ENCODE assay signal across 18 cellular contexts in genomic region chr12:110921262-110921661, GRCh38. TPM values are rescaled to one million over a fixed set of nuclear protein-coding genes. Genes with fewer than 3 reads are reported as not detected.
DNase-seq lines count a peak whose midpoint lies in the region; ATAC-seq, FAIRE-seq and TF ChIP-seq lines count a peak whose summit lies in the region.
"Had no signal": no experiment of that assay in that cellular context is flagged by ENCODE, and none has a peak within 500 bp of the region (broad histone marks: within the 10 kb centered on the region; RNA-seq: fewer than 3 reads in every experiment).

No MANE protein-coding gene starts in this region.

- no peak overlapping the region for H3K14ac ChIP-seq in IMR-90 (replicated peaks; ENCODE audit: low read depth, low read length)

- peak; percentile 3 for DNase-seq in EH (ENCODE audit: low read depth)
- DNase-seq in IMR-90 = peak; percentile 19
- peak; percentile 91 for DNase-seq in brain microvascular endothelial cell
- peak; percentile 2 for DNase-seq in kidney tubule cell (ENCODE audit: low spot score)
- DNase-seq in GM12891 (ENCODE audit: insufficient read length, low spot score) = no peak
- no peak for DNase-seq in lower lobe of right lung
- DNase-seq in left colon = no peak
- DNase-seq: DMS79; effector CD4-positive, alpha-beta T cell; GOT3; NCI-H1417 treated with DMSO at 0.1 percent for 48 hours; NCI-H2227 treated with DMSO at 0.1 percent for 48 hours; pancreas had no signal

- no peak overlapping the region for H3K56ac ChIP-seq in IMR-90 (ENCODE audit: extremely low read depth, insufficient read depth, low read length)

- dilution Hi-C loops in IMR-90 (cut with HindIII; ENCODE audit: low sequenced_read_pairs, unreplicated experiment) = no loop called here

- FAIRE-seq in GM12891 (lab: Jason Lieb, UNC) = no peak
- FAIRE-seq: pancreas had no signal

- H3K27ac ChIP-seq in IMR-90 (ENCODE audit: insufficient read depth, low read length) (no peak overlapping the region), brain microvascular endothelial cell (peak overlapping the region; percentile 28), lower lobe of right lung (no peak overlapping the region)
- H3K27ac ChIP-seq: ascending aorta, C4-2B, pancreas had no signal

- POLR2A ChIA-PET in IMR-90 (lab: Charles Lee; ENCODE audit: unreplicated experiment) = no interaction called here

- no peak for TF ChIP-seq POLR2A in IMR-90 (IDR thresholded peaks at IDR 0.05; ENCODE audit: low read depth, low read length)
- no peak for TF ChIP-seq POLR2A in GM12891 (IDR thresholded peaks at IDR 0.05; ENCODE audit: low read depth, low read length)

- no peak overlapping the region for H2AFZ ChIP-seq in IMR-90 (replicated peaks; ENCODE audit: low read length, poor library complexity)

- H3K4me3 ChIP-seq in IMR-90 (ENCODE audit: insufficient read depth, low read depth, low read length) (no peak overlapping the region), brain microvascular endothelial cell (ENCODE audit: low read depth, low read length) (no peak overlapping the region), lower lobe of right lung (no peak overlapping the region)
- H3K4me3 ChIP-seq: ascending aorta, pancreas had no signal

- H3K79me1 ChIP-seq in IMR-90 (ENCODE audit: low read depth in 1 of 2, low read length in 2 of 2) = no peaks in the 10 kb centered on the region

- no peaks in the 10 kb centered on the region for H3K36me3 ChIP-seq in IMR-90 (ENCODE audit: control insufficient read depth, insufficient read depth, low read length)
- no peaks in the 10 kb centered on the region for H3K36me3 ChIP-seq in brain microvascular endothelial cell (replicated peaks)
- no peaks in the 10 kb centered on the region for H3K36me3 ChIP-seq in lower lobe of right lung
- H3K36me3 ChIP-seq: ascending aorta, pancreas had no signal

- peaks cover 1% of the 10 kb centered on the region for H3K27me3 ChIP-seq in IMR-90 (ENCODE audit: control insufficient read depth, insufficient read depth, low read length)
- H3K27me3 ChIP-seq in brain microvascular endothelial cell (replicated peaks) = peaks cover 2% of the 10 kb centered on the region
- H3K27me3 ChIP-seq in lower lobe of right lung (ENCODE audit: low read depth) = peaks cover 19% of the 10 kb centered on the region
- H3K27me3 ChIP-seq: ascending aorta, pancreas had no signal

- no peak overlapping the region for H2BK20ac ChIP-seq in IMR-90 (ENCODE audit: low read depth, low read length)

- H4K91ac ChIP-seq in IMR-90 (ENCODE audit: insufficient read depth, low read depth, low read length) = no peak overlapping the region

- in situ Hi-C loops in IMR-90 (cut with MboI; ENCODE audit: low sequenced_read_pairs) = no loop called here
- in situ Hi-C loops in brain microvascular endothelial cell (cut with HindIII; ENCODE audit: low pct_ligation_motif_present, low sequenced_read_pairs) = no loop called here

- H2BK120ac ChIP-seq in IMR-90 (ENCODE audit: low read depth, low read length) = no peak overlapping the region

- H2BK15ac ChIP-seq in IMR-90 (ENCODE audit: low read depth, low read length) = no peak overlapping the region

- no peak overlapping the region for H3K23ac ChIP-seq in IMR-90 (ENCODE audit: low read depth, low read length)

- H4K8ac ChIP-seq in IMR-90 (ENCODE audit: low read depth in 2 of 2, low read length in 2 of 2) = no peak overlapping the region

- CTCF ChIA-PET in IMR-90 (lab: Yijun Ruan, JAX) = no interaction called here

- no peak overlapping the region for H4K5ac ChIP-seq in IMR-90 (ENCODE audit: low read depth, low read length)

- 43% methylated on average over 2 of the region's 10 CpGs; no CpG with 5 or more reads in 1 of the 2 experiments for WGBS in IMR-90 (ENCODE audit: extremely low coverage in 2 of 2, insufficient read length in 1 of 2), 2 experiments

- no peaks in the 10 kb centered on the region for H3K9me1 ChIP-seq in IMR-90 (ENCODE audit: insufficient read depth, low read length)

- H2AK9ac ChIP-seq in IMR-90 (replicated peaks; ENCODE audit: low read depth, low read length, poor library complexity) = no peak overlapping the region

- H3K4me2 ChIP-seq in IMR-90 (ENCODE audit: low read depth, low read length) = no peak overlapping the region

- H2BK5ac ChIP-seq in IMR-90 (ENCODE audit: low read depth, low read length, poor library complexity, severe bottlenecking) = no peak overlapping the region

- H3K9me3 ChIP-seq in IMR-90 (ENCODE audit: control insufficient read depth, insufficient read depth, low read length) = no peaks in the 10 kb centered on the region
- H3K9me3 ChIP-seq in lower lobe of right lung = no peaks in the 10 kb centered on the region
- H3K9me3 ChIP-seq: ascending aorta, pancreas had no signal

- intact Hi-C loops in IMR-90 (cut with micrococcal nuclease) (no loop called here), lower lobe of right lung (cut with DNase I) (no loop called here), left colon (cut with DNase I, micrococcal nuclease) (no loop called here)

- no peak overlapping the region for H3K18ac ChIP-seq in IMR-90 (ENCODE audit: low read depth, low read length)

- H3K4me1 ChIP-seq in IMR-90 (ENCODE audit: control insufficient read depth, insufficient read depth, low read length) (no peaks in the 10 kb centered on the region), lower lobe of right lung (no peaks in the 10 kb centered on the region)
- H3K4me1 ChIP-seq: ascending aorta, pancreas had no signal

- TF ChIP-seq RAD21 in IMR-90 (IDR thresholded peaks at IDR 0.05; ENCODE audit: low read length) = no peak

- H3K9ac ChIP-seq in IMR-90 (ENCODE audit: low read depth, low read length) = no peak overlapping the region

- no TSS peak for BruUV-seq in IMR-90 (replicated peaks; lab: Mats Ljungman, UMichigan)

- TF ChIP-seq CTCF in IMR-90 (conservative IDR thresholded peaks at IDR 0.05; ENCODE audit: low read depth, low read length) (no peak), brain microvascular endothelial cell (IDR thresholded peaks at IDR 0.05; ENCODE audit: low read depth, low read length, missing control alignments) (no peak), lower lobe of right lung (IDR thresholded peaks at IDR 0.05) (no peak)

- ATAC-seq in IMR-90 (ENCODE audit: low read depth) (no peak; the same call in 1 of the 2 replicates), GM18517 (IDR thresholded peaks at IDR 0.05; ENCODE audit: unreplicated experiment) (no peak), lower lobe of right lung (no peak), left colon (no peak)
- ATAC-seq: pancreas had no signal

- H2AK5ac ChIP-seq in IMR-90 (ENCODE audit: low read depth, low read length) = no peak overlapping the region

- no peaks in the 10 kb centered on the region for H4K20me1 ChIP-seq in IMR-90 (ENCODE audit: insufficient read depth, low read length)

- H3K4ac ChIP-seq in IMR-90 (ENCODE audit: low read depth, low read length) = no peak overlapping the region

TF ChIP-seq in IMR-90, 13 proteins besides CTCF, POLR2A, EP300 and RAD21:
- TF ChIP-seq BHLHE40 (IDR thresholded peaks at IDR 0.05; ENCODE audit: low read depth, low read length) = peak; percentile 43; the same call in 1 of the 2 replicates
- TF ChIP-seq CEBPB (IDR thresholded peaks at IDR 0.05; ENCODE audit: low read depth, low read length) = no peak
- TF ChIP-seq RCOR1 (IDR thresholded peaks at IDR 0.05; ENCODE audit: insufficient replicate concordance, low read length) = no peak

TF ChIP-seq in GM12891, 5 proteins besides CTCF, POLR2A, EP300 and RAD21:
- no peak for TF ChIP-seq PAX5 (IDR thresholded peaks at IDR 0.05; ENCODE audit: insufficient read depth, low read length, severe bottlenecking)
- TF ChIP-seq SPI1 (IDR thresholded peaks at IDR 0.05; ENCODE audit: low read depth, low read length) = no peak
- no peak for TF ChIP-seq POLR2AphosphoS5 (IDR thresholded peaks at IDR 0.05; ENCODE audit: low read depth, low read length)
- no peak for TF ChIP-seq TAF1 (IDR thresholded peaks at IDR 0.05; ENCODE audit: low read depth, low read length)
- TF ChIP-seq POU2F2 (IDR thresholded peaks at IDR 0.05; ENCODE audit: low read depth, low read length) = no peak

RNA-seq across cellular contexts. Expression of gene MYL2, which starts 0.9 kb away (rescaled TPM):
- not detected in 2 replicates for total RNA-seq in IMR-90 (2012; rRNA removed)
- polyA plus RNA-seq in IMR-90 (2012; rRNA removed) = not detected in 2 replicates
- polyA plus RNA-seq in IMR-90 (2012; cell fraction: cytosol; rRNA removed) = not detected in 2 replicates
- not detected in 2 replicates for polyA plus RNA-seq in IMR-90 (2012; cell fraction: nucleus; rRNA removed; ENCODE audit: low replicate concordance)
- polyA plus RNA-seq in GM12891 (2012; ENCODE audit: low read depth, missing spikeins) = 2.6 TPM
- total RNA-seq in lower lobe of right lung = not detected
- not detected for total RNA-seq in left colon
- total RNA-seq: activated CD8-positive, alpha-beta memory T cell treated with anti-CD3 and anti-CD28 coated beads for 36 hours; ascending aorta; fibroblast of villous mesenchyme had no signal

Comparison
In these comparisons a context has a peak if more than half of its experiments do, and no peak if none do; other contexts are left out.
1. DNase-seq: peak in EH (single experiment), IMR-90 (single experiment), brain microvascular endothelial cell (single experiment) and kidney tubule cell (single experiment); none in GM12891 (single experiment), lower lobe of right lung (single experiment) and left colon (0 of 2).